8 cellular contexts compared by ENCODE assay signal in genomic region chr12:2739832-2740641, GRCh38. TPM values are rescaled to one million over a fixed set of nuclear protein-coding genes. Genes with fewer than 3 reads are reported as not detected.
DNase-seq lines count a peak whose midpoint lies in the region; ATAC-seq and TF ChIP-seq lines count a peak whose summit lies in the region.

No MANE protein-coding gene starts in this region.

- no peaks in the 10 kb centered on the region for H3K36me3 ChIP-seq in heart right ventricle
- no peaks in the 10 kb centered on the region for H3K36me3 ChIP-seq in tibial nerve
- no peaks in the 10 kb centered on the region for H3K36me3 ChIP-seq in psoas muscle (ENCODE audit: insufficient read depth in 1 of 2, low read depth in 1 of 2)

- intact Hi-C loops in heart right ventricle (cut with DNase I) (loop anchor here in 1 of 10 donors (1.0 kb wide), 1 partner anchor 44 kb away; no protein-coding TSS in a partner anchor), psoas muscle (cut with DNase I) (no loop called here)

- DNase-seq in NCI-H2196 (lab: John Stamatoyannopoulos, UW; ENCODE audit: unreplicated experiment): peak; percentile 15
- no peak for DNase-seq in NCI-H2196 treated with DMSO at 0.1 percent for 48 hours (lab: John Stamatoyannopoulos, UW; ENCODE audit: unreplicated experiment)
- DNase-seq in SW480 (ENCODE audit: low spot score): peak; percentile 42
- DNase-seq in heart right ventricle: no peak
- DNase-seq in tibial nerve (ENCODE audit: low spot score in 2 of 2): peak in 1 of 2 donors; percentile 22
- no peak for DNase-seq in psoas muscle

- H3K27me3 ChIP-seq in heart right ventricle (peaks cover 0 to 1% (median 0%) of the 10 kb centered on the region in 7 donors), tibial nerve (no peaks in the 10 kb centered on the region), psoas muscle (ENCODE audit: insufficient read depth in 3 of 3, low read length in 2 of 3) (peaks cover 0 to 3% (median 0%) of the 10 kb centered on the region in 3 donors)

- no peak for TF ChIP-seq EP300 in tibial nerve (IDR thresholded peaks at IDR 0.05)

- WGBS in heart right ventricle, 2 donors: 52 to 53% methylated on average over 11 of the region's 11 CpGs
- WGBS in tibial nerve, 2 donors: 51 to 53% methylated on average over 11 of the region's 11 CpGs
- 47 to 52% (median 52%) methylated on average over 11 of the region's 11 CpGs for WGBS in psoas muscle, 3 donors

- ATAC-seq in heart right ventricle (no peak), GM19452 (IDR thresholded peaks at IDR 0.05; ENCODE audit: unreplicated experiment) (no peak), psoas muscle (no peak), GM18909 (IDR thresholded peaks at IDR 0.05; ENCODE audit: poor library complexity, unreplicated experiment) (no peak)

- H3K4me1 ChIP-seq in heart right ventricle: peaks cover 0 to 4% (median 0%) of the 10 kb centered on the region in 9 donors
- H3K4me1 ChIP-seq in tibial nerve: no peaks in the 10 kb centered on the region
- no peaks in the 10 kb centered on the region for H3K4me1 ChIP-seq in psoas muscle

- TF ChIP-seq CTCF in heart right ventricle (IDR thresholded peaks at IDR 0.05) (peak in 8 of 9 donors; percentile 25 to 64 (median 56)), tibial nerve (IDR thresholded peaks at IDR 0.05) (peak; percentile 17 to 34 (median 29)), psoas muscle (IDR thresholded peaks at IDR 0.05) (no peak)

- H3K9me3 ChIP-seq in heart right ventricle (no peaks in the 10 kb centered on the region), tibial nerve (no peaks in the 10 kb centered on the region), psoas muscle (no peaks in the 10 kb centered on the region)

- TF ChIP-seq POLR2A in tibial nerve (IDR thresholded peaks at IDR 0.05): no peak

- H3K27ac ChIP-seq in heart right ventricle: no peak overlapping the region
- no peak overlapping the region for H3K27ac ChIP-seq in tibial nerve
- no peak overlapping the region for H3K27ac ChIP-seq in psoas muscle

- no peak overlapping the region for H3K4me3 ChIP-seq in heart right ventricle
- H3K4me3 ChIP-seq in tibial nerve: no peak overlapping the region
- H3K4me3 ChIP-seq in psoas muscle: no peak overlapping the region

RNA-seq across cellular contexts. Expression of gene FKBP4, which starts 54.7 kb away (rescaled TPM):
- total RNA-seq in heart right ventricle (10 to 100 TPM; 26.7 to 65.8 (median 49.1) TPM), tibial nerve (10 to 100 TPM; 29.1 to 51.0 (median 38.8) TPM), psoas muscle (100 to 1,000 TPM in 2 of 4 donors, 10 to 100 TPM in 2; 80.7 to 122 (median 92.0) TPM)
- polyA plus RNA-seq in heart right ventricle (10 to 100 TPM; 18.7 to 54.4 TPM), psoas muscle (100 to 1,000 TPM in 1 of 3 donors, 10 to 100 TPM in 2; 62.4 to 116 (median 86.2) TPM)

Comparison
In these comparisons a context has a peak if more than half of its experiments do, and no peak if none do; other contexts are left out.
1. DNase-seq: peak in NCI-H2196 (single experiment) and SW480 (single experiment); none in NCI-H2196 treated with DMSO at 0.1 percent for 48 hours (single experiment), heart right ventricle (0 of 2) and psoas muscle (0 of 2).